ENCODE assay signal across 1 cellular context in genomic region chr17:37541880-37542675, GRCh38.
TF ChIP-seq lines count a peak whose summit lies in the region.

No MANE protein-coding gene starts in this region.

TF ChIP-seq in A549, 52 proteins besides CTCF, POLR2A, EP300 and RAD21 (continued from another document):
- TF ChIP-seq SREBF2 (IDR thresholded peaks at IDR 0.05) (no peak), MYC (IDR thresholded peaks at IDR 0.05; ENCODE audit: borderline replicate concordance, low read length) (no peak), HOXA7 (CRISPR knock-in tag; IDR thresholded peaks at IDR 0.05) (no peak), USF2 (IDR thresholded peaks at IDR 0.05) (no peak), FOSL2 (IDR thresholded peaks at IDR 0.05) (no peak), FOSL2 (CRISPR knock-in tag; IDR thresholded peaks at IDR 0.05) (no peak)
